33 cellular contexts compared by ENCODE assay signal in the genomic region with DNA sequence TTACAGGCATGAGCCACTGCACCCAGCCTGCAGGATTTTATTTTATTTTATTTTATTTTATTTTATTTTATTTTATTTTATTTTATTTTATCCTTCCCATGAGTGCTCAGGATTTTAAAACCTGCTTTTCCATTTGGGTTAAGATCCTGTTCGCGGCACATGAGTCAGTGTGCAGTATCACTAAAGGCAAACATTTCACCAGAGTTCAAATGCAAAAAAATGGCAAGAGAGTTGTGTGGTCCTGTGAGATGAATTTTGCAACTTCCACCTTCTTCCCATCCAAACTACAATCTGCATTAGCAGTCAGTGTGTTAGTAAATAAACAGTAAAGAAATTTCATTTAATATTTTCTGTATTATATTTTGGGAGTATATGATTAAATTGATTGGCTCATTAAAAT.
"Had no signal": no experiment of that assay in that cellular context is flagged by ENCODE, and none has a peak within 500 bp of the region (broad histone marks: within the 10 kb centered on the region; RNA-seq: fewer than 3 reads in every experiment).

No MANE protein-coding gene starts in this region.

- H3K9me3 ChIP-seq: ascending aorta, SJCRH30 had no signal

- H3K4me3 ChIP-seq: ascending aorta, coronary artery, PC-9, SJCRH30, SK-N-MC had no signal

- H3K4me1 ChIP-seq: ascending aorta, SJCRH30 had no signal

- H3K4me2 ChIP-seq: KMS-11, PC-9 had no signal

- DNase-seq: activated CD4-positive, alpha-beta memory T cell treated with anti-CD3 and anti-CD28 coated beads for 36 hours; activated CD4-positive, alpha-beta T cell treated with anti-CD3 and anti-CD28 coated beads for 4 hours; activated CD4-positive, alpha-beta T cell treated with anti-CD3 and anti-CD28 coated beads, Interleukin-2, amount 50 U/mL, for 1 hour; activated CD4-positive, CD25-positive, alpha-beta regulatory T cell treated with anti-CD3 and anti-CD28 coated beads, Interleukin-2, amount 50 U/mL, for 72 hours; activated CD8-positive, alpha-beta memory T cell treated with anti-CD3 and anti-CD28 coated beads for 24 hours; activated CD8-positive, alpha-beta memory T cell treated with anti-CD3 and anti-CD28 coated beads, Interleukin-2, amount 10 ng/mL, durations not matched to agents 7 days and 5 days; activated effector memory CD4-positive, alpha-beta T cell treated with anti-CD3 and anti-CD28 coated beads, Interleukin-2, amount 50 U/mL, for 16 hours; activated naive CD4-positive, alpha-beta T cell; activated naive CD4-positive, alpha-beta T cell treated with anti-CD3 and anti-CD28 coated beads, Interleukin-2, amount 50 U/mL, for 16 hours; activated naive CD8-positive, alpha-beta T cell treated with anti-CD3 and anti-CD28 coated beads for 36 hours; activated T-cell treated with anti-CD3 and anti-CD28 coated beads, Interleukin-2, amount 50 U/mL, for 1 hour; activated T-cell treated with anti-CD3 and anti-CD28 coated beads, Interleukin-2, amount 50 U/mL, for 72 hours; amygdala; MM.1S; NCI-H1092; NCI-H146; NCI-H187; NCI-H2029 treated with DMSO at 0.1 percent for 48 hours; NCI-H2171 treated with DMSO at 0.1 percent for 48 hours; NCI-H2227 treated with DMSO at 0.1 percent for 48 hours; NCI-H446 treated with DMSO at 0.1 percent for 48 hours; NCI-H524 treated with DMSO at 0.1 percent for 48 hours; SJCRH30; T1000 had no signal

- H3K27me3 ChIP-seq: ascending aorta, SJCRH30 had no signal

- FAIRE-seq: RCC 7860 had no signal

- H3K27ac ChIP-seq: ascending aorta, coronary artery, KMS-11, PC-9, RWPE1, SJCRH30, SK-N-MC had no signal

- H3K36me3 ChIP-seq: ascending aorta, SJCRH30 had no signal

- H3K9ac ChIP-seq: KMS-11 had no signal

- ATAC-seq: activated CD8-positive, alpha-beta memory T cell treated with anti-CD3 and anti-CD28 coated beads, Interleukin-2, amount 10 ng/mL, durations not matched to agents 7 days and 5 days; activated T-cell treated with anti-CD3 and anti-CD28 coated beads, Interleukin-2, amount 50 U/mL, for 72 hours; activated T-helper 17 cell treated with anti-CD3 and anti-CD28 coated beads, Interleukin-2, amount 50 U/mL, for 72 hours; Right ventricle myocardium inferior had no signal

- H2AFZ ChIP-seq: PC-9 had no signal
